12 cellular contexts compared by ENCODE assay signal in genomic region chr14:102187583-102188001, GRCh38. TPM values are rescaled to one million over a fixed set of nuclear protein-coding genes. Genes with fewer than 3 reads are reported as not detected.
A peak's percentile ranks its signal among the peaks of the same experiment; 100 is the strongest.
DNase-seq lines count a peak whose midpoint lies in the region; ATAC-seq and TF ChIP-seq lines count a peak whose summit lies in the region.
"Had no signal": no experiment of that assay in that cellular context is flagged by ENCODE, and none has a peak within 500 bp of the region (broad histone marks: within the 10 kb centered on the region; RNA-seq: fewer than 3 reads in every experiment).

No MANE protein-coding gene starts in this region.

- H3K27ac ChIP-seq in cardiac muscle cell (peak overlapping the region; percentile 37), right atrium auricular region (peak overlapping the region in 1 of 2 donors; percentile 14), caudate nucleus (ENCODE audit: low read depth, low read length) (peak overlapping the region; percentile 95), uterus (peak overlapping the region; percentile 61 to 65), neuronal stem cell (replicated peaks; ENCODE audit: low read length) (no peak overlapping the region)

- H3K27me3 ChIP-seq in cardiac muscle cell (no peaks in the 10 kb centered on the region), right atrium auricular region (no peaks in the 10 kb centered on the region), mucosa of stomach (ENCODE audit: control insufficient read depth, insufficient read depth, low read length) (no peaks in the 10 kb centered on the region), uterus (no peaks in the 10 kb centered on the region), neuronal stem cell (ENCODE audit: control insufficient read depth in 3 of 3, insufficient read depth in 3 of 3, low read depth in 1 of 3, low read length in 3 of 3) (no peaks in the 10 kb centered on the region)

- H3K14ac ChIP-seq in neuronal stem cell (ENCODE audit: low read length): no peak overlapping the region

- H3K79me1 ChIP-seq in neuronal stem cell (ENCODE audit: low read depth, low read length): peaks cover 4% of the 10 kb centered on the region

- H3K4me3 ChIP-seq in cardiac muscle cell (no peak overlapping the region), right atrium auricular region (no peak overlapping the region), mucosa of stomach (ENCODE audit: low read length) (no peak overlapping the region), uterus (no peak overlapping the region), neuronal stem cell (ENCODE audit: low read length in 2 of 2) (no peak overlapping the region)
- H3K4me3 ChIP-seq: GM12878 had no signal

- no peak overlapping the region for H2BK5ac ChIP-seq in neuronal stem cell (ENCODE audit: low read length)

- H2BK15ac ChIP-seq in neuronal stem cell (ENCODE audit: low read length): no peak overlapping the region

- no peak overlapping the region for H3K4ac ChIP-seq in neuronal stem cell (ENCODE audit: low read length)

- H3K4me2 ChIP-seq in neuronal stem cell (ENCODE audit: insufficient read depth, low read length, poor library complexity, severe bottlenecking): no peak overlapping the region

- no peak overlapping the region for H3K18ac ChIP-seq in neuronal stem cell (ENCODE audit: low read length)

- DNase-seq in cardiac muscle cell (ENCODE audit: low read depth in 1 of 2, low spot score in 1 of 2) (no peak), right atrium auricular region (ENCODE audit: low spot score) (no peak), caudate nucleus (lab: John Stamatoyannopoulos, UW) (peak in 7 of 61 donors; percentile 26 to 54 (median 40)), uterus (no peak), neuronal stem cell (ENCODE audit: low spot score) (no peak)
- DNase-seq: effector memory CD4-positive, alpha-beta T cell; NCI-H2029; stimulated activated CD4-positive, alpha-beta T cell treated with anti-CD3 and anti-CD28 coated beads, Interleukin-12 subunit alpha, Interleukin-12 subunit beta, amount 100 ng/mL, for 4 hours had no signal

- no peak for TF ChIP-seq POLR2A in uterus (IDR thresholded peaks at IDR 0.05)

- H2AFZ ChIP-seq in neuronal stem cell (ENCODE audit: low read length): no peak overlapping the region

- H3K9ac ChIP-seq in mucosa of stomach (ENCODE audit: low read length) (peak overlapping the region; percentile 46), neuronal stem cell (ENCODE audit: low read depth, low read length, poor library complexity) (no peak overlapping the region)

- no peak overlapping the region for H3K23ac ChIP-seq in neuronal stem cell (ENCODE audit: low read depth, low read length, poor library complexity)

- WGBS in neuronal stem cell (ENCODE audit: extremely low coverage in 2 of 2, insufficient read length in 2 of 2, insufficient replicate concordance in 1 of 2), 2 donors: no CpG with 5 or more reads among the region's 4 CpGs

- no peak overlapping the region for H2BK120ac ChIP-seq in neuronal stem cell (ENCODE audit: low read depth, low read length)

- no peak for TF ChIP-seq CTCF in cardiac muscle cell (IDR thresholded peaks at IDR 0.05; ENCODE audit: low read depth, low read length)
- no peak for TF ChIP-seq CTCF in right atrium auricular region (IDR thresholded peaks at IDR 0.05)
- no peak for TF ChIP-seq CTCF in uterus (IDR thresholded peaks at IDR 0.05)

- no peak overlapping the region for H4K8ac ChIP-seq in neuronal stem cell (ENCODE audit: low read depth, low read length)

- intact Hi-C loops in uterus (cut with DNase I; ENCODE audit: low total_unique reads): no loop called here

- peaks cover 25% of the 10 kb centered on the region for H3K4me1 ChIP-seq in cardiac muscle cell (ENCODE audit: low read depth)
- peaks cover 0 to 51% of the 10 kb centered on the region in 2 donors for H3K4me1 ChIP-seq in right atrium auricular region
- H3K4me1 ChIP-seq in mucosa of stomach (ENCODE audit: control insufficient read depth, insufficient read depth, low read length): peaks cover 61% of the 10 kb centered on the region
- peaks cover 0 to 7% of the 10 kb centered on the region in 2 donors for H3K4me1 ChIP-seq in uterus
- peaks cover 12 to 31% of the 10 kb centered on the region in 2 donors for H3K4me1 ChIP-seq in neuronal stem cell (ENCODE audit: control insufficient read depth in 2 of 2, insufficient read depth in 1 of 2, low read depth in 1 of 2, low read length in 2 of 2)

- no peaks in the 10 kb centered on the region for H3K9me3 ChIP-seq in cardiac muscle cell (ENCODE audit: low read depth)
- no peaks in the 10 kb centered on the region for H3K9me3 ChIP-seq in right atrium auricular region
- H3K9me3 ChIP-seq in mucosa of stomach (ENCODE audit: control insufficient read depth, low read length): no peaks in the 10 kb centered on the region
- H3K9me3 ChIP-seq in uterus: no peaks in the 10 kb centered on the region
- H3K9me3 ChIP-seq in neuronal stem cell (replicated peaks in 1 of 2; ENCODE audit: control insufficient read depth in 2 of 2, insufficient read depth in 1 of 2, low read depth in 1 of 2, low read length in 2 of 2): no peaks in the 10 kb centered on the region

- no peak overlapping the region for H4K91ac ChIP-seq in neuronal stem cell (ENCODE audit: low read depth, low read length, poor library complexity)

- ATAC-seq in GM18502 (IDR thresholded peaks at IDR 0.05; ENCODE audit: poor library complexity, unreplicated experiment): no peak
- ATAC-seq in GM18519 (IDR thresholded peaks at IDR 0.05; ENCODE audit: low FRiP score, unreplicated experiment): no peak
- ATAC-seq: GM12878 had no signal

- no peaks in the 10 kb centered on the region for H3K36me3 ChIP-seq in cardiac muscle cell
- H3K36me3 ChIP-seq in right atrium auricular region: no peaks in the 10 kb centered on the region
- H3K36me3 ChIP-seq in mucosa of stomach (ENCODE audit: control insufficient read depth, insufficient read depth, low read length): no peaks in the 10 kb centered on the region
- no peaks in the 10 kb centered on the region for H3K36me3 ChIP-seq in uterus
- peaks cover 0 to 2% of the 10 kb centered on the region in 2 donors for H3K36me3 ChIP-seq in neuronal stem cell (replicated peaks in 1 of 2; ENCODE audit: control insufficient read depth in 2 of 2, insufficient read depth in 2 of 2, low read length in 2 of 2)

- no peak overlapping the region for H2BK12ac ChIP-seq in neuronal stem cell (ENCODE audit: low read length)

- H2AK5ac ChIP-seq in neuronal stem cell (ENCODE audit: low read depth, low read length): no peak overlapping the region

RNA-seq across cellular contexts. Expression of gene WDR20, which starts 47.9 kb away (rescaled TPM):
- 20.5 and 24.0 TPM in 2 replicates for total RNA-seq in cardiac muscle cell
- 25.6 and 27.0 TPM in 2 replicates for polyA plus RNA-seq in cardiac muscle cell
- 10 to 100 TPM; 16.0 to 20.1 TPM for total RNA-seq in right atrium auricular region
- total RNA-seq in uterus: 10 to 100 TPM; 45.9 to 81.8 (median 53.7) TPM
- 12.6 TPM for polyA plus RNA-seq in neuronal stem cell (2013, experiment 1 of 2)
- polyA plus RNA-seq in neuronal stem cell (2013, experiment 2 of 2): 13.0 TPM
